In the genomic region with DNA sequence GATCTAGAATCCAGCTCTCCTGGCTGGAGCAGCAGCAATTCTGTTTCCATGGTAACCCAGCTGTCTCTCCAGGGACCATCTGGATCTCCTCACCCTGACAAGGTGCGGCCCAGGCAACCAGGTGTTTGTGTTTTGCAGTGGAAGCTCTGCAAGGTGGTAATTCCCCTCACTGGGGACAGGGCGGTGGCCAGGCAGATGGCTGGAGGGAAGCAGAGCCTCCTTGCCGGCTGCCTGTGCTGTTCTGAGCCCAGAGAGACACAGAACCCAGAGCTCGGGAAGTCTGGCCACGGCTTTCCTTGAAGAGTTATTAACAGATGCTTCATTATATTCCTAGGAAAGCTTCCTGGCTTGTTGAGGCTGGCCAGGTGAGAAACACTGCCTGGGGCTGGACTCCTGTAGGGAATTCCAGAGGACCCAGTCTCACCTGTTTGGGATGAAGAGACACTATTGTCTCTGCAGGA, we compare ENCODE assay signal across 15 cellular contexts.
DNase-seq lines count a peak whose midpoint lies in the region; FAIRE-seq and TF ChIP-seq lines count a peak whose summit lies in the region.
"Had no signal": no experiment of that assay in that cellular context is flagged by ENCODE, and none has a peak within 500 bp of the region (broad histone marks: within the 10 kb centered on the region; RNA-seq: fewer than 3 reads in every experiment).

No MANE protein-coding gene starts in this region.

- peaks cover 2% of the 10 kb centered on the region for H3K9me1 ChIP-seq in keratinocyte (ENCODE audit: control insufficient read depth, extremely low read depth, insufficient read depth, low read length)

- peak; percentile 78 for FAIRE-seq in keratinocyte (lab: Jason Lieb, UNC)
- FAIRE-seq in HTR-8/SVneo (lab: Jason Lieb, UNC), result no peak
- FAIRE-seq: G401.6 had no signal

- no peaks in the 10 kb centered on the region for H3K27me3 ChIP-seq in A673 (replicated peaks; ENCODE audit: insufficient read depth, low read depth, low read length, poor library complexity)
- no peaks in the 10 kb centered on the region for H3K27me3 ChIP-seq in keratinocyte (ENCODE audit: control insufficient read depth, extremely low read depth, insufficient read depth, low read length)
- no peaks in the 10 kb centered on the region for H3K27me3 ChIP-seq in dorsolateral prefrontal cortex
- H3K27me3 ChIP-seq: left lung had no signal

- H3K4me2 ChIP-seq in keratinocyte (ENCODE audit: control insufficient read depth, extremely low read depth, insufficient read depth, low read depth, low read length), result peak overlapping the region; percentile 66

- POLR2A ChIA-PET in A673 (lab: Charles Lee; ENCODE audit: low non-redundant PET), result no interaction called here

- no peak overlapping the region for H2AFZ ChIP-seq in keratinocyte (ENCODE audit: control insufficient read depth, low read length)

- peaks cover 16% of the 10 kb centered on the region for H3K4me1 ChIP-seq in A673 (ENCODE audit: insufficient read depth, low read length, poor library complexity, severe bottlenecking)
- peaks cover 24% of the 10 kb centered on the region for H3K4me1 ChIP-seq in keratinocyte (ENCODE audit: control insufficient read depth, extremely low read depth, insufficient read depth, low read length)

- H3K79me2 ChIP-seq in keratinocyte (ENCODE audit: control insufficient read depth, insufficient read depth, low read length), result no peaks in the 10 kb centered on the region

- peak overlapping the region; percentile 80 for H3K27ac ChIP-seq in A673 (ENCODE audit: low read depth, low read length, poor library complexity, severe bottlenecking)
- peak overlapping the region; percentile 61 for H3K27ac ChIP-seq in keratinocyte (ENCODE audit: control insufficient read depth, insufficient read depth, low read length)
- peak overlapping the region in 18 of 59 donors; percentile 0 to 55 (median 31) for H3K27ac ChIP-seq in dorsolateral prefrontal cortex

- DNase-seq in A673 (ENCODE audit: low spot score) (no peak), NAMALWA (ENCODE audit: low spot score) (peak; percentile 19), RPMI8226 (peak; percentile 27), keratinocyte (ENCODE audit: low read depth, low spot score) (peak; percentile 63), NCI-H446 (lab: John Stamatoyannopoulos, UW) (no peak), HTR-8/SVneo (ENCODE audit: insufficient read length, low spot score) (no peak), dorsolateral prefrontal cortex (no peak), HPDE6-E6E7 (ENCODE audit: extremely low spot score) (no peak)
- DNase-seq: activated CD8-positive, alpha-beta T cell treated with anti-CD3 and anti-CD28 coated beads for 36 hours; activated naive CD4-positive, alpha-beta T cell treated with Interleukin-2 at 50 U/mL for 16 hours; left lung; NK-92 treated with Interleukin-12 subunit alpha and Interleukin-12 subunit beta, amount 100 ng/mL, for 24 hours; stimulated activated CD4-positive, alpha-beta T cell treated with anti-CD3 and anti-CD28 coated beads, Interleukin-4, amount 100 ng/mL, for 24 hours; T-helper 1 cell had no signal

- no peaks in the 10 kb centered on the region for H4K20me1 ChIP-seq in keratinocyte (ENCODE audit: control insufficient read depth, extremely low read depth, insufficient read depth, low read length)

- no peak for TF ChIP-seq CTCF in A673 (conservative IDR thresholded peaks at IDR 0.05; ENCODE audit: low read depth, low read length)
- TF ChIP-seq CTCF in keratinocyte (optimal IDR thresholded peaks at IDR 0.05 in 1 of 3, IDR thresholded peaks at IDR 0.05 in 1 of 3, conservative IDR thresholded peaks at IDR 0.05 in 1 of 3; ENCODE audit: extremely low read depth in 1 of 3, insufficient read depth in 2 of 3, low read length in 3 of 3), result no peak
- TF ChIP-seq CTCF in dorsolateral prefrontal cortex (IDR thresholded peaks at IDR 0.05 in 54 of 56, conservative IDR thresholded peaks at IDR 0.05 in 2 of 56; ENCODE audit: low read depth in 1 of 56, partially characterized antibody in 56 of 56), result no peak

- CTCF ChIA-PET in A673 (lab: Charles Lee), result no interaction called here

- H3K36me3 ChIP-seq in A673 (ENCODE audit: insufficient read depth, low read length, poor library complexity, severe bottlenecking) (no peaks in the 10 kb centered on the region), keratinocyte (ENCODE audit: control insufficient read depth in 2 of 2, extremely low read depth in 1 of 2, insufficient read depth in 2 of 2, low read length in 2 of 2) (peaks cover 0 to 3% of the 10 kb centered on the region in 2 experiments)

- peak overlapping the region; percentile 7 for H3K9ac ChIP-seq in keratinocyte (ENCODE audit: control insufficient read depth, extremely low read depth, insufficient read depth, low read length)

- H3K9me3 ChIP-seq in A673 (ENCODE audit: low read depth, low read length, poor library complexity, severe bottlenecking) (no peaks in the 10 kb centered on the region), keratinocyte (ENCODE audit: control insufficient read depth, low read depth, low read length) (no peaks in the 10 kb centered on the region)
- H3K9me3 ChIP-seq: left lung had no signal

- intact Hi-C loops in A673 (cut with micrococcal nuclease; ENCODE audit: unreplicated experiment), result no loop called here
- intact Hi-C loops in dorsolateral prefrontal cortex (cut with DNase I), result loop anchor here in 1 of 2 donors (10.0 kb wide), 1 partner anchor 46 kb away; no protein-coding TSS in a partner anchor

- no TSS peak for BruUV-seq in A673 (replicated peaks; lab: Mats Ljungman, UMichigan)

- H3K4me3 ChIP-seq in A673 (ENCODE audit: low read depth, low read length, poor library complexity, severe bottlenecking) (no peak overlapping the region), keratinocyte (ENCODE audit: control insufficient read depth in 2 of 3, extremely low read depth in 1 of 3, insufficient read depth in 2 of 3, low read depth in 1 of 3, low read length in 3 of 3) (peak overlapping the region in 1 of 3 experiments; percentile 30), dorsolateral prefrontal cortex (no peak overlapping the region)
- H3K4me3 ChIP-seq: left lung had no signal

- dilution Hi-C loops in keratinocyte (cut with MboI; ENCODE audit: extremely low pct_ligation_motif_present, low sequenced_read_pairs), result no loop called here

Comparison
In these comparisons a context has a peak if more than half of its experiments do, and no peak if none do; other contexts are left out.
1. DNase-seq: peak in NAMALWA (single experiment), RPMI8226 (single experiment) and keratinocyte (single experiment); none in A673 (single experiment), NCI-H446 (0 of 2), HTR-8/SVneo (single experiment), dorsolateral prefrontal cortex (0 of 10) and HPDE6-E6E7 (single experiment).